17 cellular contexts compared by ENCODE assay signal in the genomic region with DNA sequence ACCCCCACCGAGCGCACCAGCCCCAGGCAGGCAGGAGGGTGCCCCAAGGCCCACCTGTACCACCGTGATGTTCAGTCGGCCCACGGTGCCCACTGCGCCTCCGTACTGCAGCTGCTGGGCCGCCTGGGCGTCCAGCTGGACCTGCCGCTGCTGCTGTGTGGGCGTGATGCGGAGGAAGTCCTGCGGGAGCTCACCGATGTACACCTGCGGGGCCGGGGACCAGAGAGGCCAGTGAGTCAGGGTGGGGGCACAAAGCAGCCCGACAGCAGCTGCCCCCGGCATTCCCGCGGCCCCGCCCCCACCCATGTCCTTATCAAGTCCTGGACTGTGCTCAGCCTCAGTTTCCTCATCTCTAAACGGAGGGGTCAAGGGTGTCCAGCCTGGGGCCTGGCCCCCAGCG.
"Had no signal": no experiment of that assay in that cellular context is flagged by ENCODE, and none has a peak within 500 bp of the region (broad histone marks: within the 10 kb centered on the region; RNA-seq: fewer than 3 reads in every experiment).

No MANE protein-coding gene starts in this region.

- DNase-seq: activated CD4-positive, alpha-beta T cell treated with anti-CD3 and anti-CD28 coated beads for 1 hour; activated naive CD4-positive, alpha-beta T cell treated with Interleukin-2 at 50 U/mL for 16 hours; cerebellar nuclear complex; cortex of kidney; effector memory CD8-positive, alpha-beta T cell; esophagus squamous epithelium; immature natural killer cell; SIG-M5; stimulated activated CD4-positive, alpha-beta T cell treated with anti-CD3 and anti-CD28 coated beads, Interleukin-15, amount 100 ng/mL, for 24 hours; stimulated activated CD4-positive, alpha-beta T cell treated with anti-CD3 and anti-CD28 coated beads, Interleukin-4, amount 100 ng/mL, for 1 hour had no signal

- H3K4me3 ChIP-seq: ascending aorta, breast epithelium, esophagus squamous epithelium, skin epidermis had no signal

- H3K27ac ChIP-seq: ascending aorta, breast epithelium, esophagus squamous epithelium, neutrophil, skin epidermis had no signal

- ATAC-seq: effector memory CD8-positive, alpha-beta T cell; natural killer cell; stimulated activated effector memory CD8-positive, alpha-beta T cell treated with anti-CD3 and anti-CD28 coated beads, Interleukin-12 subunit alpha, Interleukin-12 subunit beta, amount 100 ng/mL, for 72 hours had no signal

- H3K9me3 ChIP-seq: ascending aorta, breast epithelium, esophagus squamous epithelium, neutrophil had no signal

- H3K27me3 Mint-ChIP-seq: effector memory CD8-positive, alpha-beta T cell; progenitor cell of endocrine pancreas had no signal

- H3K27ac Mint-ChIP-seq: effector memory CD8-positive, alpha-beta T cell; immature natural killer cell; natural killer cell; progenitor cell of endocrine pancreas; stimulated activated effector memory CD8-positive, alpha-beta T cell treated with anti-CD3 and anti-CD28 coated beads, Interleukin-12 subunit alpha, Interleukin-12 subunit beta, amount 100 ng/mL, for 72 hours had no signal

- H3K9me3 Mint-ChIP-seq: effector memory CD8-positive, alpha-beta T cell; immature natural killer cell; natural killer cell; stimulated activated effector memory CD8-positive, alpha-beta T cell treated with anti-CD3 and anti-CD28 coated beads, Interleukin-12 subunit alpha, Interleukin-12 subunit beta, amount 100 ng/mL, for 72 hours had no signal

- H3K27me3 ChIP-seq: ascending aorta, breast epithelium, esophagus squamous epithelium, neutrophil had no signal

- H3K4me3 Mint-ChIP-seq: effector memory CD8-positive, alpha-beta T cell; immature natural killer cell; natural killer cell; stimulated activated effector memory CD8-positive, alpha-beta T cell treated with anti-CD3 and anti-CD28 coated beads, Interleukin-12 subunit alpha, Interleukin-12 subunit beta, amount 100 ng/mL, for 72 hours had no signal

- H3K36me3 Mint-ChIP-seq: natural killer cell had no signal
